ENCODE assay signal across 8 cellular contexts in genomic region chr2:230824406-230824978, GRCh38. TPM values are rescaled to one million over a fixed set of nuclear protein-coding genes. Genes with fewer than 3 reads are reported as not detected.
DNase-seq lines count a peak whose midpoint lies in the region; ATAC-seq, FAIRE-seq and TF ChIP-seq lines count a peak whose summit lies in the region.

No MANE protein-coding gene starts in this region.

- H3K4me1 ChIP-seq in hepatocyte (ENCODE audit: insufficient read depth): no peaks in the 10 kb centered on the region

- peaks cover 34% of the 10 kb centered on the region for H3K27me3 Mint-ChIP-seq in T-helper 17 cell

- no peak overlapping the region for H3K4me3 ChIP-seq in hepatocyte

- H3K36me3 ChIP-seq in hepatocyte (replicated peaks; ENCODE audit: insufficient read depth, low read depth): no peaks in the 10 kb centered on the region

- 11% methylated on average over 12 of the region's 14 CpGs for WGBS in hepatocyte (ENCODE audit: low lambda C conversion rate, missing lambda C conversion rate)

- H4K20me1 ChIP-seq in hepatocyte (ENCODE audit: insufficient read depth, poor library complexity, severe bottlenecking): no peaks in the 10 kb centered on the region

- H3K4me2 ChIP-seq in hepatocyte: peak overlapping the region; percentile 74

- intact Hi-C loops in sciatic nerve (cut with DNase I): loop anchor here (5.0 kb wide), 1 partner anchor 163 kb away; no protein-coding TSS in a partner anchor

- DNase-seq in DMS 273 treated with DMSO at 0.1 percent for 48 hours (lab: John Stamatoyannopoulos, UW) (peak; percentile 25), H54 (ENCODE audit: insufficient read length, low spot score) (peak; percentile 66), NCI-H1694 treated with DMSO at 0.1 percent for 48 hours (lab: John Stamatoyannopoulos, UW) (peak; percentile 88), T-helper 17 cell (peak in 2 of 3 donors; percentile 23 to 29), astrocyte of the hippocampus (ENCODE audit: low read depth, low spot score) (peak; percentile 91), hepatocyte (ENCODE audit: low spot score) (peak; percentile 88), sciatic nerve (ENCODE audit: low spot score) (no peak)

- peak overlapping the region; percentile 65 for H3K27ac Mint-ChIP-seq in T-helper 17 cell

- ATAC-seq in T-helper 17 cell: peak; percentile 76
- ATAC-seq in sciatic nerve: peak; percentile 92
- ATAC-seq in HG03342 (IDR thresholded peaks at IDR 0.05; ENCODE audit: unreplicated experiment): no peak

- no peaks in the 10 kb centered on the region for H3K27me3 ChIP-seq in hepatocyte

- TF ChIP-seq POLR2A in H54 (IDR thresholded peaks at IDR 0.05; ENCODE audit: low read depth, low read length): no peak

- FAIRE-seq in H54 (lab: Jason Lieb, UNC): peak; percentile 53

- TF ChIP-seq CTCF in hepatocyte (IDR thresholded peaks at IDR 0.05; ENCODE audit: poor library complexity): peak; percentile 78

- H2AFZ ChIP-seq in hepatocyte: no peak overlapping the region

- no peaks in the 10 kb centered on the region for H3K9me2 ChIP-seq in hepatocyte (replicated peaks; ENCODE audit: insufficient read depth)

- H3K79me2 ChIP-seq in hepatocyte: no peaks in the 10 kb centered on the region

- peaks cover 8% of the 10 kb centered on the region for H3K4me1 Mint-ChIP-seq in T-helper 17 cell

- H3K9me3 ChIP-seq in T-helper 17 cell (ENCODE audit: control insufficient read depth, low read length, poor library complexity, severe bottlenecking): no peaks in the 10 kb centered on the region
- no peaks in the 10 kb centered on the region for H3K9me3 ChIP-seq in hepatocyte (ENCODE audit: low read depth)

- H3K27ac ChIP-seq in hepatocyte: no peak overlapping the region

- H3K36me3 Mint-ChIP-seq in T-helper 17 cell (ENCODE audit: low read depth): peaks cover 6% of the 10 kb centered on the region

- no peak overlapping the region for H3K4me3 Mint-ChIP-seq in T-helper 17 cell

RNA-seq across cellular contexts. Expression of gene ITM2C, which starts 40.2 kb away (rescaled TPM):
- total RNA-seq in T-helper 17 cell (10 to 100 TPM; 15.3 to 18.6 TPM), hepatocyte (419 and 485 TPM in 2 replicates), sciatic nerve (136 TPM)
- 537 and 566 TPM in 2 replicates for polyA plus RNA-seq in hepatocyte
